1 cellular context compared by ENCODE assay signal in the genomic region with DNA sequence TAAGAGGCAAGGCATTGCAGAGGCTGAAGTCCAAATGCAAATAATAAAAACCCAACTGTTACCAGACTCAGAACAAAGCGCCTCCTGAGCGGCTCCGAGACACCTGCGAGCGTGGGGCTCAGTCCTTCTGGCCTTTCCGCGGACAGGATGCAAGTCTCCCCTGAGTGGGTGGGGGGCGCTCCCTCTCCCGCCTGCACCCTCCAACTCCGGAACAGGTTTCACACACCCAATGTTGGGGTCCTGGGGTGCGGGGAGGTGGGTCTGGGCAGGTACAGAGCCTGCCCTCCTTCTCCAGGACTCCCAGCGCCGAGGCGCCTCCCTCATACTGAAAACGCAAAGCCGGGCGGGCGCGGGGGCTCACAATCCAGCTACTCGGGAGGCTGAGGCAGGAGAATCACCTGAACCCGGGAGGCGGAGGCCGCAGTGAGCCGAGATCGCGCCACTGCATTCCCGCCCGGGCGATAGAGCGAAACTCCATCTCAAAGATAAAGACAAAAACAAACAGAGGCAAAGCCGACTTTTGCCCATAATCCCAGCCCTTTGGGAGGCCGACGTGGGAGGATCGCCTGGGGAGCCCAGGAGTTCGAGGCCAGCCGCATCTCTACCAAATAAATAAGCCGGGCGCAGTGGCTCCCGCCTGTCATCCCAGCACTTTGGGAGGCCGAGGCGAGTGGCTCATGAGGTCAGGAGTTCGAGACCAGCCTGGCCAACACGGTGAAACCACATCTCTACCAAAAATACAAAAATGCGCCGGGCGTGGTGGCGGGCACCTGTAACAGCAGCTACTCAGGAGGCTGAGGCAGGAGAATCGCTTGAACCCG.
TF ChIP-seq lines count a peak whose summit lies in the region.

No MANE protein-coding gene starts in this region.

TF ChIP-seq in IMR-90, 13 proteins besides CTCF, POLR2A, EP300 and RAD21 (continued from another document):
- TF ChIP-seq RCOR1 (IDR thresholded peaks at IDR 0.05; ENCODE audit: insufficient replicate concordance, low read length) (no peak), FOS (IDR thresholded peaks at IDR 0.05; ENCODE audit: low read depth, low read length) (no peak), BHLHE40 (IDR thresholded peaks at IDR 0.05; ENCODE audit: low read depth, low read length) (no peak), MAFK (IDR thresholded peaks at IDR 0.05; ENCODE audit: low read depth, low read length) (no peak), MXI1 (IDR thresholded peaks at IDR 0.05; ENCODE audit: borderline replicate concordance, low read depth, low read length) (no peak)
- TF ChIP-seq, protein P1, sequence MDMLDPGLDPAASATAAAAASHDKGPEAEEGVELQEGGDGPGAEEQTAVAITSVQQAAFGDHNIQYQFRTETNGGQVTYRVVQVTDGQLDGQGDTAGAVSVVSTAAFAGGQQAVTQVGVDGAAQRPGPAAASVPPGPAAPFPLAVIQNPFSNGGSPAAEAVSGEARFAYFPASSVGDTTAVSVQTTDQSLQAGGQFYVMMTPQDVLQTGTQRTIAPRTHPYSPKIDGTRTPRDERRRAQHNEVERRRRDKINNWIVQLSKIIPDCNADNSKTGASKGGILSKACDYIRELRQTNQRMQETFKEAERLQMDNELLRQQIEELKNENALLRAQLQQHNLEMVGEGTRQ (IDR thresholded peaks at IDR 0.05; ENCODE audit: low read depth, low read length): no peak
- TF ChIP-seq, protein P2, sequence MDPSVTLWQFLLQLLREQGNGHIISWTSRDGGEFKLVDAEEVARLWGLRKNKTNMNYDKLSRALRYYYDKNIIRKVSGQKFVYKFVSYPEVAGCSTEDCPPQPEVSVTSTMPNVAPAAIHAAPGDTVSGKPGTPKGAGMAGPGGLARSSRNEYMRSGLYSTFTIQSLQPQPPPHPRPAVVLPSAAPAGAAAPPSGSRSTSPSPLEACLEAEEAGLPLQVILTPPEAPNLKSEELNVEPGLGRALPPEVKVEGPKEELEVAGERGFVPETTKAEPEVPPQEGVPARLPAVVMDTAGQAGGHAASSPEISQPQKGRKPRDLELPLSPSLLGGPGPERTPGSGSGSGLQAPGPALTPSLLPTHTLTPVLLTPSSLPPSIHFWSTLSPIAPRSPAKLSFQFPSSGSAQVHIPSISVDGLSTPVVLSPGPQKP (IDR thresholded peaks at IDR 0.05; ENCODE audit: borderline replicate concordance, low read depth, low read length): no peak
